Comparison of ENCODE assay signal across 1 cellular context in genomic region chr6:135150481-135150880, GRCh38. TPM values are rescaled to one million over a fixed set of nuclear protein-coding genes. Genes with fewer than 3 reads are reported as not detected.
"Had no signal": no experiment of that assay in that cellular context is flagged by ENCODE, and none has a peak within 500 bp of the region (broad histone marks: within the 10 kb centered on the region; RNA-seq: fewer than 3 reads in every experiment).

No MANE protein-coding gene starts in this region.

RNA-seq across cellular contexts. Expression of gene MYB, which starts 30.6 kb away (rescaled TPM):
- total RNA-seq: thoracic aorta had no signal
